Comparison of ENCODE assay signal across 9 cellular contexts in genomic region chr2:74983606-74984005, GRCh38.
"Had no signal": no experiment of that assay in that cellular context is flagged by ENCODE, and none has a peak within 500 bp of the region (broad histone marks: within the 10 kb centered on the region; RNA-seq: fewer than 3 reads in every experiment).

No MANE protein-coding gene starts in this region.

- H3K9me3 ChIP-seq: HAP-1 had no signal

- H3K36me3 ChIP-seq: HAP-1 had no signal

- H3K4me3 ChIP-seq: GM23248, HAP-1 had no signal

- H3K9me3 Mint-ChIP-seq: HFFc6 had no signal

- H3K27me3 Mint-ChIP-seq: IgD-negative memory B cell had no signal

- H3K36me3 Mint-ChIP-seq: IgD-negative memory B cell had no signal

- H2AFZ ChIP-seq: GM23248 had no signal

- DNase-seq: GM23248, GOT3, H7, HFFc6 had no signal

- H3K4me3 Mint-ChIP-seq: HFFc6 had no signal

- H3K27ac Mint-ChIP-seq: HFFc6, IgD-negative memory B cell had no signal

- ATAC-seq: HCT116, HepG2 had no signal

- H3K9ac ChIP-seq: GM23248 had no signal

- H3K4me1 ChIP-seq: HAP-1 had no signal

- H3K27ac ChIP-seq: GM23248, HL-60 had no signal
